ENCODE assay signal across 14 cellular contexts in genomic region chr7:39125849-39126248, GRCh38.
DNase-seq lines count a peak whose midpoint lies in the region; ATAC-seq and TF ChIP-seq lines count a peak whose summit lies in the region.
"Had no signal": no experiment of that assay in that cellular context is flagged by ENCODE, and none has a peak within 500 bp of the region (broad histone marks: within the 10 kb centered on the region; RNA-seq: fewer than 3 reads in every experiment).

No MANE protein-coding gene starts in this region.

- H2AFZ ChIP-seq in trophoblast cell (ENCODE audit: insufficient read depth, low read length, poor library complexity), result no peak overlapping the region
- H2AFZ ChIP-seq: GM23248 had no signal

- ATAC-seq in GM18505 (IDR thresholded peaks at IDR 0.05; ENCODE audit: unreplicated experiment), result no peak

- H3K4me3 ChIP-seq in trophoblast cell (ENCODE audit: low read depth, low read length) (no peak overlapping the region), esophagus squamous epithelium (no peak overlapping the region)
- H3K4me3 ChIP-seq: GM23248 had no signal

- H3K9me3 ChIP-seq in trophoblast cell (ENCODE audit: insufficient read depth, low read depth, low read length), result no peaks in the 10 kb centered on the region
- H3K9me3 ChIP-seq in esophagus squamous epithelium, result no peaks in the 10 kb centered on the region
- H3K9me3 ChIP-seq: Caco-2 had no signal

- no peak overlapping the region for H4K12ac ChIP-seq in trophoblast cell (ENCODE audit: low read depth, low read length)

- TF ChIP-seq POLR2A in esophagus squamous epithelium (IDR thresholded peaks at IDR 0.05), result no peak
- TF ChIP-seq POLR2A in GM18505 (IDR thresholded peaks at IDR 0.05; ENCODE audit: borderline replicate concordance, extremely low read depth, insufficient read depth, insufficient read length), result no peak

- no peak overlapping the region for H2BK5ac ChIP-seq in trophoblast cell (ENCODE audit: low read depth, low read length, poor library complexity)

- H2BK12ac ChIP-seq in trophoblast cell (ENCODE audit: low read length), result no peak overlapping the region

- H3K79me2 ChIP-seq in trophoblast cell (ENCODE audit: control insufficient read depth, insufficient read depth, low read length, poor library complexity), result no peaks in the 10 kb centered on the region

- H3K36me3 ChIP-seq in trophoblast cell (ENCODE audit: control insufficient read depth in 1 of 2, insufficient read depth in 2 of 2, low read length in 2 of 2), result no peaks in the 10 kb centered on the region
- no peaks in the 10 kb centered on the region for H3K36me3 ChIP-seq in esophagus squamous epithelium

- no peak overlapping the region for H2BK120ac ChIP-seq in trophoblast cell (ENCODE audit: insufficient read depth, low read length, poor library complexity)

- no peak overlapping the region for H4K91ac ChIP-seq in trophoblast cell (ENCODE audit: low read depth, low read length)

- whole genome bisulfite sequencing in trophoblast cell (ENCODE audit: extremely low coverage, insufficient coverage, insufficient read length), result no CpG with 5 or more reads among the region's 3 CpGs
- 44 to 57% methylated on average over 3 of the region's 3 CpGs for WGBS in esophagus squamous epithelium, 2 donors

- H3K27ac ChIP-seq in trophoblast cell (ENCODE audit: low read depth, low read length) (no peak overlapping the region), esophagus squamous epithelium (no peak overlapping the region)
- H3K27ac ChIP-seq: 22Rv1, GM23248 had no signal

- peak overlapping the region; percentile 24 for H3K23ac ChIP-seq in trophoblast cell (ENCODE audit: low read length)

- H3K79me1 ChIP-seq in trophoblast cell (ENCODE audit: low read length), result no peaks in the 10 kb centered on the region

- H3K4ac ChIP-seq in trophoblast cell (ENCODE audit: low read depth, low read length), result no peak overlapping the region

- H3K27me3 ChIP-seq in trophoblast cell (ENCODE audit: insufficient read depth, low read length) (no peaks in the 10 kb centered on the region), esophagus squamous epithelium (no peaks in the 10 kb centered on the region)

- intact Hi-C loops in posterior cingulate gyrus (cut with DNase I), result no loop called here
- intact Hi-C loops in esophagus squamous epithelium (cut with DNase I), result no loop called here

- no peak overlapping the region for H3K18ac ChIP-seq in trophoblast cell (ENCODE audit: low read length)

- H3K9ac ChIP-seq in trophoblast cell (ENCODE audit: low read length), result no peak overlapping the region
- H3K9ac ChIP-seq: GM23248 had no signal

- no peak overlapping the region for H4K8ac ChIP-seq in trophoblast cell (ENCODE audit: low read depth, low read length)

- H3K4me2 ChIP-seq in trophoblast cell (ENCODE audit: low read length), result no peak overlapping the region

- H3K14ac ChIP-seq in trophoblast cell (ENCODE audit: low read length), result no peak overlapping the region

- no peak overlapping the region for H2AK5ac ChIP-seq in trophoblast cell (ENCODE audit: low read length)

- H3K4me1 ChIP-seq in trophoblast cell (ENCODE audit: control insufficient read depth in 1 of 2, insufficient read depth in 2 of 2, low read length in 2 of 2) (no peaks in the 10 kb centered on the region), esophagus squamous epithelium (no peaks in the 10 kb centered on the region)
- H3K4me1 ChIP-seq: Caco-2 had no signal

- DNase-seq in NCI-H2107 treated with DMSO at 0.1 percent for 48 hours (lab: John Stamatoyannopoulos, UW; ENCODE audit: unreplicated experiment) (peak; percentile 75), NCI-H2107 (lab: John Stamatoyannopoulos, UW) (no peak), NCI-H2171 (lab: John Stamatoyannopoulos, UW) (peak; percentile 8), left kidney (ENCODE audit: low read depth, low spot score) (peak; percentile 8), trophoblast cell (no peak), posterior cingulate gyrus (no peak), esophagus squamous epithelium (lab: John Stamatoyannopoulos, UW) (no peak)
- DNase-seq: Caco-2; CD8-positive, alpha-beta memory T cell; DMS53; GF-D8; GM23248 had no signal

- TF ChIP-seq CTCF in esophagus squamous epithelium (IDR thresholded peaks at IDR 0.05), result no peak

Comparison
In these comparisons a context has a peak if more than half of its experiments do, and no peak if none do; other contexts are left out.
1. DNase-seq: peak in NCI-H2107 treated with DMSO at 0.1 percent for 48 hours (single experiment), NCI-H2171 (single experiment) and left kidney (single experiment); none in NCI-H2107 (single experiment), trophoblast cell (0 of 2), posterior cingulate gyrus (0 of 10) and esophagus squamous epithelium (single experiment).